21 cellular contexts compared by ENCODE assay signal in the genomic region with DNA sequence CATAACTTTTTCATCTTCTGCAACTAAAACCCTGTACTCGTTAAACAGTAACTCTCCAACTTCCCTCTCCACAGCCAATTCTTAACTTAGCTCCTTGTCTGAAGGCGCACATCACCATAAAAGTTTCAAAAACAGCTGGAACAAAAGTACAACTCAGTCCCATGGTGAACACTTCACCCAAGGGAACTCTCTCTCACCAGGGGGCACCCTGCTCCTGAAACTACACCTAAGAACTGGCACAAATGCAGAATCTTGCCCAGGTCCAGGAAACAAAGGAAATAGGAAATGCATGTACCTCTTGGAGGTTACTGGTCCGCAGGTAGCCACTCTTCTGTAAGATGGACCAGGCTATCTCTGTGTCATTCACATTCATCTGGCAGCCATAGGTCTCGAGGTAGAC. TPM values are rescaled to one million over a fixed set of nuclear protein-coding genes. Genes with fewer than 3 reads are reported as not detected.
DNase-seq lines count a peak whose midpoint lies in the region; ATAC-seq and TF ChIP-seq lines count a peak whose summit lies in the region.
"Had no signal": no experiment of that assay in that cellular context is flagged by ENCODE, and none has a peak within 500 bp of the region (broad histone marks: within the 10 kb centered on the region; RNA-seq: fewer than 3 reads in every experiment).

No MANE protein-coding gene starts in this region.

- peaks cover 8% of the 10 kb centered on the region for H4K20me1 ChIP-seq in Loucy (ENCODE audit: insufficient read depth, low read length, poor library complexity, severe bottlenecking)

- H3K9me3 ChIP-seq in Loucy (ENCODE audit: insufficient read depth, low read depth, low read length): no peaks in the 10 kb centered on the region
- H3K9me3 ChIP-seq in CD8-positive, alpha-beta memory T cell (ENCODE audit: low read length): no peaks in the 10 kb centered on the region
- H3K9me3 ChIP-seq: HAP-1, prostate gland, uterus had no signal

- no peak for DNase-seq in activated T-cell treated with anti-CD3 and anti-CD28 coated beads, Interleukin-2, amount 50 U/mL, for 72 hours
- DNase-seq in activated T-cell treated with anti-CD3 and anti-CD28 coated beads, Interleukin-2, amount 50 U/mL, for 1 hour: no peak
- no peak for DNase-seq in effector memory CD8-positive, alpha-beta T cell
- no peak for DNase-seq in stimulated activated effector memory CD8-positive, alpha-beta T cell treated with anti-CD3 and anti-CD28 coated beads, Interleukin-12 subunit alpha, Interleukin-12 subunit beta, amount 100 ng/mL, for 72 hours (ENCODE audit: low spot score in 2 of 2)
- DNase-seq in C1 segment of cervical spinal cord (lab: John Stamatoyannopoulos, UW) (no peak), ureter (ENCODE audit: low spot score) (no peak)
- no peak for DNase-seq in CD8-positive, alpha-beta memory T cell
- DNase-seq: activated CD8-positive, alpha-beta T cell treated with anti-CD3 and anti-CD28 coated beads for 36 hours; cerebellar nuclear complex; GF-D8; naive B cell; NCI-H2029 treated with DMSO at 0.1 percent for 48 hours; NCI-H524 treated with DMSO at 0.1 percent for 48 hours; RPMI8226; stimulated activated naive CD4-positive, alpha-beta T cell treated with Interleukin-2 at 50 U/mL for 16 hours; SW 1271; uterus had no signal

- no peak overlapping the region for H3K4me2 ChIP-seq in Loucy (ENCODE audit: low read depth, low read length, poor library complexity, severe bottlenecking)

- H3K27ac ChIP-seq in CD8-positive, alpha-beta memory T cell (ENCODE audit: low read depth, low read length): no peak overlapping the region
- H3K27ac ChIP-seq: prostate gland, uterus had no signal

- peaks cover 31% of the 10 kb centered on the region; the same call in 1 of the 2 replicates for H3K36me3 ChIP-seq in Loucy (ENCODE audit: insufficient read depth, low read length)
- peaks cover 27% of the 10 kb centered on the region for H3K36me3 ChIP-seq in CD8-positive, alpha-beta memory T cell (ENCODE audit: insufficient read depth, low read length)
- H3K36me3 ChIP-seq: uterus had no signal

- H3K36me3 Mint-ChIP-seq in activated T-cell treated with anti-CD3 and anti-CD28 coated beads, Interleukin-2, amount 50 U/mL, for 72 hours (ENCODE audit: insufficient read depth in 2 of 2): peaks cover 0 to 22% of the 10 kb centered on the region in 2 donors
- peaks cover 65% of the 10 kb centered on the region for H3K36me3 Mint-ChIP-seq in effector memory CD8-positive, alpha-beta T cell (ENCODE audit: insufficient read depth)
- H3K36me3 Mint-ChIP-seq in stimulated activated effector memory CD8-positive, alpha-beta T cell treated with anti-CD3 and anti-CD28 coated beads, Interleukin-12 subunit alpha, Interleukin-12 subunit beta, amount 100 ng/mL, for 72 hours: peaks cover 80% of the 10 kb centered on the region
- peaks cover 0 to 75% (median 20%) of the 10 kb centered on the region in 3 donors for H3K36me3 Mint-ChIP-seq in CD8-positive, alpha-beta memory T cell

- H3K9me3 Mint-ChIP-seq in activated T-cell treated with anti-CD3 and anti-CD28 coated beads, Interleukin-2, amount 50 U/mL, for 72 hours: no peaks in the 10 kb centered on the region
- H3K9me3 Mint-ChIP-seq in effector memory CD8-positive, alpha-beta T cell: no peaks in the 10 kb centered on the region
- no peaks in the 10 kb centered on the region for H3K9me3 Mint-ChIP-seq in stimulated activated effector memory CD8-positive, alpha-beta T cell treated with anti-CD3 and anti-CD28 coated beads, Interleukin-12 subunit alpha, Interleukin-12 subunit beta, amount 100 ng/mL, for 72 hours
- H3K9me3 Mint-ChIP-seq in CD8-positive, alpha-beta memory T cell: no peaks in the 10 kb centered on the region
- H3K9me3 Mint-ChIP-seq: activated CD8-positive, alpha-beta T cell treated with anti-CD3 and anti-CD28 coated beads for 36 hours; activated T-helper 17 cell treated with anti-CD3 and anti-CD28 coated beads, Interleukin-2, amount 50 U/mL, for 72 hours had no signal

- H3F3A ChIP-seq in Loucy (ENCODE audit: low read depth): no peaks in the 10 kb centered on the region

- TF ChIP-seq CTCF in Loucy (conservative IDR thresholded peaks at IDR 0.05; ENCODE audit: low read length): peak; percentile 37

- peaks cover 38% of the 10 kb centered on the region for H3K79me2 ChIP-seq in Loucy (ENCODE audit: insufficient read depth, low read length)

- H3K27me3 Mint-ChIP-seq in activated T-cell treated with anti-CD3 and anti-CD28 coated beads, Interleukin-2, amount 50 U/mL, for 72 hours (ENCODE audit: low read depth): no peaks in the 10 kb centered on the region
- no peaks in the 10 kb centered on the region for H3K27me3 Mint-ChIP-seq in effector memory CD8-positive, alpha-beta T cell
- no peaks in the 10 kb centered on the region for H3K27me3 Mint-ChIP-seq in CD8-positive, alpha-beta memory T cell
- H3K27me3 Mint-ChIP-seq: activated CD8-positive, alpha-beta T cell treated with anti-CD3 and anti-CD28 coated beads for 36 hours; activated T-helper 17 cell treated with anti-CD3 and anti-CD28 coated beads, Interleukin-2, amount 50 U/mL, for 72 hours; naive B cell had no signal

- no peak overlapping the region for H3K4me3 ChIP-seq in Loucy (ENCODE audit: low read length, poor library complexity, severe bottlenecking)
- no peak overlapping the region for H3K4me3 ChIP-seq in CD8-positive, alpha-beta memory T cell (ENCODE audit: low read length)
- H3K4me3 ChIP-seq: HAP-1, prostate gland, uterus had no signal

- H3K4me1 Mint-ChIP-seq in activated T-cell treated with anti-CD3 and anti-CD28 coated beads, Interleukin-2, amount 50 U/mL, for 72 hours (ENCODE audit: low read depth): peaks cover 17% of the 10 kb centered on the region
- peaks cover 25 to 27% of the 10 kb centered on the region in 2 donors for H3K4me1 Mint-ChIP-seq in effector memory CD8-positive, alpha-beta T cell (ENCODE audit: low read depth in 2 of 2)
- H3K4me1 Mint-ChIP-seq in stimulated activated effector memory CD8-positive, alpha-beta T cell treated with anti-CD3 and anti-CD28 coated beads, Interleukin-12 subunit alpha, Interleukin-12 subunit beta, amount 100 ng/mL, for 72 hours: peaks cover 21% of the 10 kb centered on the region
- H3K4me1 Mint-ChIP-seq in CD8-positive, alpha-beta memory T cell: peaks cover 32 to 44% (median 40%) of the 10 kb centered on the region in 3 donors

- H3K27me3 ChIP-seq in Loucy (ENCODE audit: insufficient read depth, low read length, poor library complexity, severe bottlenecking): no peaks in the 10 kb centered on the region
- H3K27me3 ChIP-seq in CD8-positive, alpha-beta memory T cell (ENCODE audit: insufficient read depth, low read length, poor library complexity, severe bottlenecking): no peaks in the 10 kb centered on the region
- H3K27me3 ChIP-seq: uterus had no signal

- no peak for ATAC-seq in activated T-cell treated with anti-CD3 and anti-CD28 coated beads, Interleukin-2, amount 50 U/mL, for 72 hours (replicated peaks in 1 of 2)
- no peak for ATAC-seq in effector memory CD8-positive, alpha-beta T cell (replicated peaks)
- ATAC-seq in stimulated activated effector memory CD8-positive, alpha-beta T cell treated with anti-CD3 and anti-CD28 coated beads, Interleukin-12 subunit alpha, Interleukin-12 subunit beta, amount 100 ng/mL, for 72 hours: no peak
- ATAC-seq: activated CD8-positive, alpha-beta T cell treated with anti-CD3 and anti-CD28 coated beads for 36 hours; activated T-helper 17 cell treated with anti-CD3 and anti-CD28 coated beads, Interleukin-2, amount 50 U/mL, for 72 hours had no signal

- no peak overlapping the region for H3K4me3 Mint-ChIP-seq in activated T-cell treated with anti-CD3 and anti-CD28 coated beads, Interleukin-2, amount 50 U/mL, for 72 hours
- no peak overlapping the region for H3K4me3 Mint-ChIP-seq in effector memory CD8-positive, alpha-beta T cell
- H3K4me3 Mint-ChIP-seq in stimulated activated effector memory CD8-positive, alpha-beta T cell treated with anti-CD3 and anti-CD28 coated beads, Interleukin-12 subunit alpha, Interleukin-12 subunit beta, amount 100 ng/mL, for 72 hours: no peak overlapping the region
- no peak overlapping the region for H3K4me3 Mint-ChIP-seq in CD8-positive, alpha-beta memory T cell
- H3K4me3 Mint-ChIP-seq: activated CD8-positive, alpha-beta T cell treated with anti-CD3 and anti-CD28 coated beads for 36 hours; activated T-helper 17 cell treated with anti-CD3 and anti-CD28 coated beads, Interleukin-2, amount 50 U/mL, for 72 hours; naive B cell had no signal

- H3K9ac ChIP-seq in Loucy (ENCODE audit: low read depth, low read length, poor library complexity, severe bottlenecking): no peak overlapping the region

- no peaks in the 10 kb centered on the region for H3K9me2 ChIP-seq in Loucy (replicated peaks; ENCODE audit: low read depth, low read length)

- peak overlapping the region; percentile 64 for H3K27ac Mint-ChIP-seq in activated T-cell treated with anti-CD3 and anti-CD28 coated beads, Interleukin-2, amount 50 U/mL, for 72 hours
- peak overlapping the region; percentile 3 to 22 for H3K27ac Mint-ChIP-seq in effector memory CD8-positive, alpha-beta T cell
- peak overlapping the region; percentile 15 for H3K27ac Mint-ChIP-seq in stimulated activated effector memory CD8-positive, alpha-beta T cell treated with anti-CD3 and anti-CD28 coated beads, Interleukin-12 subunit alpha, Interleukin-12 subunit beta, amount 100 ng/mL, for 72 hours
- H3K27ac Mint-ChIP-seq in CD8-positive, alpha-beta memory T cell: peak overlapping the region in 4 of 8 donors; percentile 3 to 52 (median 40)
- H3K27ac Mint-ChIP-seq: activated CD8-positive, alpha-beta T cell treated with anti-CD3 and anti-CD28 coated beads for 36 hours; activated T-helper 17 cell treated with anti-CD3 and anti-CD28 coated beads, Interleukin-2, amount 50 U/mL, for 72 hours had no signal

- POLR2A ChIA-PET in CD8-positive, alpha-beta memory T cell (lab: Charles Lee): no interaction called here

- CTCF ChIA-PET in CD8-positive, alpha-beta memory T cell (lab: Charles Lee): no interaction called here

- H3K4me1 ChIP-seq in Loucy (ENCODE audit: insufficient read depth, low read length, poor library complexity, severe bottlenecking): peaks cover 17% of the 10 kb centered on the region
- peaks cover 6% of the 10 kb centered on the region for H3K4me1 ChIP-seq in CD8-positive, alpha-beta memory T cell (ENCODE audit: insufficient read depth, low read length)
- H3K4me1 ChIP-seq: HAP-1, uterus had no signal

- H2AFZ ChIP-seq in Loucy (ENCODE audit: low read length): no peak overlapping the region

RNA-seq across cellular contexts. Expression of a gene that starts 6.6 kb away (rescaled TPM):
- total RNA-seq in activated T-cell treated with anti-CD3 and anti-CD28 coated beads, Interleukin-2, amount 50 U/mL, for 72 hours: 10 to 100 TPM; 43.0 to 64.2 TPM
- total RNA-seq in CD8-positive, alpha-beta memory T cell: 10 to 100 TPM; 41.6 to 46.4 TPM
- polyA plus RNA-seq in CD8-positive, alpha-beta memory T cell: 33.5 TPM
- 24.9 TPM for total RNA-seq in ureter

RNA-seq across cellular contexts. Expression of a gene that starts 48.8 kb away (rescaled TPM):
- total RNA-seq in activated T-cell treated with anti-CD3 and anti-CD28 coated beads, Interleukin-2, amount 50 U/mL, for 72 hours: 1 to 10 TPM; 2.2 to 3.7 TPM
- total RNA-seq in CD8-positive, alpha-beta memory T cell: 1 to 10 TPM; 4.6 to 5.6 TPM
- 11.8 TPM for polyA plus RNA-seq in CD8-positive, alpha-beta memory T cell
- total RNA-seq in ureter: 9.6 TPM
